In genomic region chr12:11623382-11623781, GRCh38 we compare ENCODE assay signal across 14 cellular contexts. TPM values are rescaled to one million over a fixed set of nuclear protein-coding genes. Genes with fewer than 3 reads are reported as not detected.
DNase-seq lines count a peak whose midpoint lies in the region; ATAC-seq and TF ChIP-seq lines count a peak whose summit lies in the region.
"Had no signal": no experiment of that assay in that cellular context is flagged by ENCODE, and none has a peak within 500 bp of the region (broad histone marks: within the 10 kb centered on the region; RNA-seq: fewer than 3 reads in every experiment).

No MANE protein-coding gene starts in this region.

- no peaks in the 10 kb centered on the region for H4K20me1 ChIP-seq in H9 (ENCODE audit: control insufficient read depth, insufficient read depth, insufficient read length)
- no peaks in the 10 kb centered on the region for H4K20me1 ChIP-seq in OCI-LY7 (ENCODE audit: insufficient read depth, low read length)
- no peaks in the 10 kb centered on the region for H4K20me1 ChIP-seq in smooth muscle cell (ENCODE audit: low read depth)

- BruUV-seq in OCI-LY7 (replicated peaks; lab: Mats Ljungman, UMichigan) = no TSS peak

- POLR2A ChIA-PET in OCI-LY7 (lab: Charles Lee) = interaction anchor here (0.6 to 1.2 kb wide), 3 partner anchors 108 to 409 kb away, joined by 4 to 8 read pairs (median 6); no protein-coding TSS in a partner anchor
- POLR2A ChIA-PET in naive thymus-derived CD8-positive, alpha-beta T cell (lab: Charles Lee) = no interaction called here

- H3K9me3 ChIP-seq in H9 (ENCODE audit: control insufficient read depth, low read depth, low read length) (no peaks in the 10 kb centered on the region), OCI-LY7 (ENCODE audit: low read length) (peaks cover 6% of the 10 kb centered on the region; the same call in 1 of the 2 replicates), iPS-18a (ENCODE audit: control insufficient read depth, low read depth, low read length) (no peaks in the 10 kb centered on the region), smooth muscle cell (replicated peaks; ENCODE audit: low read depth) (no peaks in the 10 kb centered on the region), colonic mucosa (no peaks in the 10 kb centered on the region)
- H3K9me3 ChIP-seq: thoracic aorta had no signal

- no peaks in the 10 kb centered on the region for H3K79me1 ChIP-seq in H9 (ENCODE audit: insufficient read depth, low read depth, low read length, poor library complexity, severe bottlenecking)

- H3T11ph ChIP-seq in H9 (ENCODE audit: low read length) = no peak overlapping the region

- H3K4me2 ChIP-seq in H9 (ENCODE audit: insufficient read depth, insufficient read length, low read length) = no peak overlapping the region
- H3K4me2 ChIP-seq in OCI-LY7 (ENCODE audit: low read length) = peak overlapping the region; percentile 34
- H3K4me2 ChIP-seq in smooth muscle cell = peak overlapping the region; percentile 74

- no peak overlapping the region for H3K4ac ChIP-seq in H9 (ENCODE audit: low read depth, low read length)

- no peak overlapping the region for H2BK15ac ChIP-seq in H9 (ENCODE audit: low read depth, low read length)

- no peak overlapping the region for H3K18ac ChIP-seq in H9 (ENCODE audit: insufficient read length, low read depth, low read length)

- peaks cover 9 to 21% (median 16%) of the 10 kb centered on the region in 3 experiments for H3K36me3 Mint-ChIP-seq in H9 (ENCODE audit: insufficient read depth in 1 of 3, low read depth in 3 of 3)
- H3K36me3 Mint-ChIP-seq in naive thymus-derived CD8-positive, alpha-beta T cell = no peaks in the 10 kb centered on the region

- CTCF ChIA-PET in OCI-LY7 (lab: Charles Lee; ENCODE audit: unreplicated experiment) = no interaction called here

- H4K5ac ChIP-seq in H9 (ENCODE audit: insufficient read length, low read depth, low read length) = no peak overlapping the region

- H3K56ac ChIP-seq in H9 (ENCODE audit: insufficient read length, low read depth, low read length) = no peak overlapping the region

- H3K9ac ChIP-seq in H9 (ENCODE audit: extremely low read depth, insufficient read length, low read length) (no peak overlapping the region), iPS-18a (ENCODE audit: low read length) (no peak overlapping the region), smooth muscle cell (ENCODE audit: low read depth) (no peak overlapping the region), colonic mucosa (ENCODE audit: low read depth in 2 of 2, low read length in 2 of 2) (no peak overlapping the region)

- H3K4me3 Mint-ChIP-seq in H9 = no peak overlapping the region
- no peak overlapping the region for H3K4me3 Mint-ChIP-seq in naive thymus-derived CD8-positive, alpha-beta T cell

- no peak for ATAC-seq in naive thymus-derived CD8-positive, alpha-beta T cell

- no peak overlapping the region for H2BK120ac ChIP-seq in H9 (ENCODE audit: low read depth, low read length, poor library complexity, severe bottlenecking)

- H3K4me1 ChIP-seq in H9 (ENCODE audit: insufficient read depth, low read length) (peaks cover 16% of the 10 kb centered on the region; the same call in 1 of the 2 replicates), OCI-LY7 (ENCODE audit: insufficient read depth, low read length, poor library complexity, severe bottlenecking) (peaks cover 29% of the 10 kb centered on the region), iPS-18a (ENCODE audit: control insufficient read depth, low read depth, low read length) (peaks cover 17% of the 10 kb centered on the region), smooth muscle cell (ENCODE audit: low read depth) (peaks cover 19% of the 10 kb centered on the region), colonic mucosa (no peaks in the 10 kb centered on the region)

- H2AFZ ChIP-seq in H9 (ENCODE audit: low read length) = no peak overlapping the region
- peak overlapping the region; percentile 66 for H2AFZ ChIP-seq in OCI-LY7 (ENCODE audit: low read length)
- peak overlapping the region; percentile 82 for H2AFZ ChIP-seq in smooth muscle cell (ENCODE audit: low read depth)

- no peak overlapping the region for H2AK5ac ChIP-seq in H9 (ENCODE audit: insufficient read length, low read length)

- H3K9me3 Mint-ChIP-seq in H9 = peaks cover 10 to 11% of the 10 kb centered on the region in 2 experiments; a peak in 4 of 5 replicates
- H3K9me3 Mint-ChIP-seq in naive thymus-derived CD8-positive, alpha-beta T cell = no peaks in the 10 kb centered on the region

- no peak overlapping the region for H2BK5ac ChIP-seq in H9 (ENCODE audit: insufficient read length, low read length)

- H3K9me2 ChIP-seq in OCI-LY7 (ENCODE audit: insufficient read depth, low read length) = no peaks in the 10 kb centered on the region

- H3K23me2 ChIP-seq in H9 (ENCODE audit: insufficient read length, low read depth, low read length, poor library complexity, severe bottlenecking) = no peaks in the 10 kb centered on the region

- H3F3A ChIP-seq in smooth muscle cell (ENCODE audit: low read depth) = peaks cover 14% of the 10 kb centered on the region

- no CpG with 5 or more reads among the region's 4 CpGs for WGBS in H9 (ENCODE audit: extremely low coverage, insufficient read length, low lambda C conversion rate)
- WGBS in smooth muscle cell (ENCODE audit: low lambda C conversion rate) = 13% methylated on average over 4 of the region's 4 CpGs

- H3K27me3 Mint-ChIP-seq in H9 (ENCODE audit: low read depth) = no peaks in the 10 kb centered on the region
- H3K27me3 Mint-ChIP-seq in naive thymus-derived CD8-positive, alpha-beta T cell = no peaks in the 10 kb centered on the region

- H3K27ac ChIP-seq in H9 (ENCODE audit: insufficient read length, low read depth, low read length) (peak overlapping the region; percentile 71), OCI-LY7 (ENCODE audit: low read depth, low read length, poor library complexity, severe bottlenecking) (peak overlapping the region; percentile 19), iPS-18a (ENCODE audit: low read length) (peak overlapping the region; percentile 25), smooth muscle cell (ENCODE audit: low read depth) (peak overlapping the region; percentile 76), colonic mucosa (no peak overlapping the region)
- H3K27ac ChIP-seq: thoracic aorta had no signal

- peak overlapping the region; percentile 65 to 89 (median 69); a peak in 6 of 7 replicates for H3K27ac Mint-ChIP-seq in H9
- no peak overlapping the region for H3K27ac Mint-ChIP-seq in naive thymus-derived CD8-positive, alpha-beta T cell

- TF ChIP-seq CTCF in H9 (conservative IDR thresholded peaks at IDR 0.05) (no peak), OCI-LY7 (conservative IDR thresholded peaks at IDR 0.05; ENCODE audit: low read length) (no peak), smooth muscle cell (IDR thresholded peaks at IDR 0.05; ENCODE audit: borderline replicate concordance, insufficient read depth, poor library complexity, severe bottlenecking) (no peak), colonic mucosa (IDR thresholded peaks at IDR 0.05) (no peak)

- DNase-seq in H9 (no peak), OCI-LY7 (ENCODE audit: low spot score) (no peak), smooth muscle cell (lab: John Stamatoyannopoulos, UW; ENCODE audit: unreplicated experiment) (no peak), colonic mucosa (no peak), DMS153 treated with DMSO at 0.1 percent for 48 hours (lab: John Stamatoyannopoulos, UW; ENCODE audit: unreplicated experiment) (no peak), activated T-cell treated with anti-CD3 and anti-CD28 coated beads for 4 hours (no peak)
- no peak for DNase-seq in naive thymus-derived CD8-positive, alpha-beta T cell
- DNase-seq: activated naive CD4-positive, alpha-beta T cell treated with Interleukin-2 at 50 U/mL for 16 hours; COR-L47; MM.1S; NCI-H2227 treated with DMSO at 0.1 percent for 48 hours; RPMI8226 had no signal

- H3K36me3 ChIP-seq in OCI-LY7 (ENCODE audit: insufficient read depth, low read length) (no peaks in the 10 kb centered on the region; the same call in 1 of the 2 replicates), iPS-18a (ENCODE audit: control insufficient read depth, low read depth, low read length) (no peaks in the 10 kb centered on the region), smooth muscle cell (ENCODE audit: low read depth) (no peaks in the 10 kb centered on the region), colonic mucosa (no peaks in the 10 kb centered on the region)
- H3K36me3 ChIP-seq: thoracic aorta had no signal

- H3K79me2 ChIP-seq in H9 (ENCODE audit: insufficient read depth, low read length) (peaks cover 1% of the 10 kb centered on the region; the same call in 1 of the 2 replicates), OCI-LY7 (ENCODE audit: insufficient read depth, low read depth, low read length) (no peaks in the 10 kb centered on the region), smooth muscle cell (ENCODE audit: low read depth) (no peaks in the 10 kb centered on the region)

- H3K4me1 Mint-ChIP-seq in H9 = peaks cover 35 to 38% of the 10 kb centered on the region in 2 experiments
- H3K4me1 Mint-ChIP-seq in naive thymus-derived CD8-positive, alpha-beta T cell = peaks cover 0 to 3% (median 0%) of the 10 kb centered on the region in 4 donors

- no peaks in the 10 kb centered on the region for H3K27me3 ChIP-seq in H9 (ENCODE audit: insufficient read depth, low read length)
- no peaks in the 10 kb centered on the region for H3K27me3 ChIP-seq in iPS-18a (ENCODE audit: control insufficient read depth, insufficient read depth, low read length)
- no peaks in the 10 kb centered on the region for H3K27me3 ChIP-seq in smooth muscle cell (ENCODE audit: low read depth)
- no peaks in the 10 kb centered on the region for H3K27me3 ChIP-seq in colonic mucosa

- intact Hi-C loops in OCI-LY7 (cut with micrococcal nuclease; ENCODE audit: unreplicated experiment) = loop anchor here (2.0 kb wide), 1 partner anchor 43 kb away; no protein-coding TSS in a partner anchor
- intact Hi-C loops in colonic mucosa (cut with DNase I) = no loop called here

- H3K4me3 ChIP-seq in OCI-LY7 (ENCODE audit: low read depth, low read length, poor library complexity, severe bottlenecking) (no peak overlapping the region), iPS-18a (ENCODE audit: low read length) (no peak overlapping the region), smooth muscle cell (no peak overlapping the region), colonic mucosa (no peak overlapping the region)
- H3K4me3 ChIP-seq: thoracic aorta had no signal

- H2BK20ac ChIP-seq in H9 (ENCODE audit: low read depth, low read length, poor library complexity, severe bottlenecking) = no peak overlapping the region

- no peak overlapping the region for H2BK12ac ChIP-seq in H9 (ENCODE audit: insufficient read length, low read depth, low read length)

- no peak overlapping the region for H4K8ac ChIP-seq in H9 (replicated peaks; ENCODE audit: insufficient read length, low read depth, low read length)

- no peak overlapping the region for H3K23ac ChIP-seq in H9 (ENCODE audit: insufficient read length, low read depth, low read length)

- no peak overlapping the region for H4K91ac ChIP-seq in H9 (ENCODE audit: insufficient read length, low read depth, low read length)

- no peak overlapping the region for H3K14ac ChIP-seq in H9 (ENCODE audit: insufficient read depth, low read length)

RNA-seq across cellular contexts. Expression of gene ETV6, which starts 26.1 kb away (rescaled TPM):
- total RNA-seq in H9 (2021) = 25.2 and 28.7 TPM in 2 replicates
- 17.2 and 19.3 TPM in 2 replicates for total RNA-seq in OCI-LY7 (2014; rRNA removed; shearing (Covaris generic))
- total RNA-seq in OCI-LY7 (2022) = 17.1 and 23.1 TPM in 2 replicates
- total RNA-seq in smooth muscle cell = 21.9 and 23.8 TPM in 2 replicates
- 11.5 and 19.8 TPM in 2 replicates for polyA plus RNA-seq in smooth muscle cell
- 10 to 100 TPM; 13.0 to 13.2 TPM for total RNA-seq in naive thymus-derived CD8-positive, alpha-beta T cell
- polyA plus RNA-seq in naive thymus-derived CD8-positive, alpha-beta T cell = 1 to 10 TPM in 2 of 3 donors, under 1 TPM in 1; 0.94 to 2.2 (median 1.3) TPM
- 10 to 100 TPM; 49.2 to 73.1 TPM for total RNA-seq in colonic mucosa

Comparison
In these comparisons a context has a peak if more than half of its experiments do, and no peak if none do; other contexts are left out.
1. H3K27ac Mint-ChIP-seq: peak in H9 (3 of 3); none in naive thymus-derived CD8-positive, alpha-beta T cell (0 of 10).